ENCODE assay signal across 8 cellular contexts in genomic region chr3:111676177-111677021, GRCh38. TPM values are rescaled to one million over a fixed set of nuclear protein-coding genes. Genes with fewer than 3 reads are reported as not detected.
DNase-seq lines count a peak whose midpoint lies in the region; ATAC-seq and TF ChIP-seq lines count a peak whose summit lies in the region.

No MANE protein-coding gene starts in this region.

- H3K9me2 ChIP-seq in MM.1S (replicated peaks; ENCODE audit: insufficient read depth, low read length) = no peaks in the 10 kb centered on the region

- TF ChIP-seq POLR2A in GM18951 (IDR thresholded peaks at IDR 0.05; ENCODE audit: extremely low read depth, insufficient read depth, insufficient read length) = peak; percentile 15

- BruUV-seq in mammary epithelial cell (replicated peaks; lab: Mats Ljungman, UMichigan) = TSS peak; percentile 61

- DNase-seq in MM.1S = peak; percentile 31
- DNase-seq in mammary epithelial cell = peak; percentile 88
- peak; percentile 52 for DNase-seq in osteoblast (ENCODE audit: insufficient read length, low spot score, missing footprints)
- DNase-seq in pons (ENCODE audit: low spot score) = no peak
- DNase-seq in cortex of kidney (lab: John Stamatoyannopoulos, UW) = no peak
- no peak for DNase-seq in SIG-M5 (lab: John Stamatoyannopoulos, UW)

- H3K36me3 ChIP-seq in MM.1S (replicated peaks; ENCODE audit: insufficient read depth, low read length) (no peaks in the 10 kb centered on the region), mammary epithelial cell (ENCODE audit: insufficient read depth, low read length) (no peaks in the 10 kb centered on the region), osteoblast (ENCODE audit: insufficient read depth, low read length) (no peaks in the 10 kb centered on the region)

- intact Hi-C loops in mammary epithelial cell (cut with micrococcal nuclease) = loop anchor here (1.0 kb wide), 1 partner anchor 14 kb away; no protein-coding TSS in a partner anchor

- peak overlapping the region; percentile 88 for H3K4me3 ChIP-seq in MM.1S (ENCODE audit: low read length)
- H3K4me3 ChIP-seq in mammary epithelial cell (replicated peaks in 1 of 3; ENCODE audit: insufficient read depth in 1 of 3, low read depth in 2 of 3, low read length in 3 of 3) = peak overlapping the region; percentile 6 to 70 (median 57)
- H3K4me3 ChIP-seq in osteoblast (ENCODE audit: insufficient read depth, low read length) = peak overlapping the region; percentile 23

- H2AFZ ChIP-seq in MM.1S (ENCODE audit: low read length) (peak overlapping the region; percentile 24; the same call in 1 of the 2 replicates), mammary epithelial cell (ENCODE audit: low read depth, low read length) (peak overlapping the region; percentile 22), osteoblast (ENCODE audit: low read length) (peak overlapping the region; percentile 55)

- no peak for ATAC-seq in HG02623 (IDR thresholded peaks at IDR 0.05; ENCODE audit: unreplicated experiment)

- CTCF ChIA-PET in mammary epithelial cell (lab: Charles Lee; ENCODE audit: low non-redundant PET) = interaction anchor here (0.7 kb wide), 1 partner anchor 278 kb away, joined by 3 read pairs; no protein-coding TSS in a partner anchor

- H3K79me2 ChIP-seq in MM.1S (ENCODE audit: low read length) = peaks cover 56% of the 10 kb centered on the region
- H3K79me2 ChIP-seq in mammary epithelial cell (ENCODE audit: insufficient read depth, low read length) = peaks cover 45% of the 10 kb centered on the region
- H3K79me2 ChIP-seq in osteoblast (ENCODE audit: insufficient read depth, low read length) = peaks cover 14% of the 10 kb centered on the region

- in situ Hi-C loops in GM18951 (cut with MboI; ENCODE audit: low sequenced_read_pairs, unreplicated experiment) (no loop called here), mammary epithelial cell (cut with MboI; ENCODE audit: low sequenced_read_pairs in 2 of 2) (no loop called here)

- H4K20me1 ChIP-seq in MM.1S (ENCODE audit: insufficient read depth, low read length) (no peaks in the 10 kb centered on the region), mammary epithelial cell (ENCODE audit: insufficient read depth, low read length) (no peaks in the 10 kb centered on the region), osteoblast (ENCODE audit: insufficient read depth, low read length) (no peaks in the 10 kb centered on the region)

- dilution Hi-C loops in mammary epithelial cell (cut with HindIII; ENCODE audit: low sequenced_read_pairs) = no loop called here

- no peaks in the 10 kb centered on the region for H3K27me3 ChIP-seq in MM.1S (replicated peaks; ENCODE audit: insufficient read depth, low read length)
- H3K27me3 ChIP-seq in mammary epithelial cell (ENCODE audit: insufficient read depth, low read length) = no peaks in the 10 kb centered on the region
- no peaks in the 10 kb centered on the region for H3K27me3 ChIP-seq in osteoblast (ENCODE audit: insufficient read depth, low read length)

- H3K9me3 ChIP-seq in MM.1S (replicated peaks; ENCODE audit: insufficient read depth, low read length) = no peaks in the 10 kb centered on the region
- H3K9me3 ChIP-seq in mammary epithelial cell (replicated peaks; ENCODE audit: insufficient read depth, low read length) = no peaks in the 10 kb centered on the region
- no peaks in the 10 kb centered on the region for H3K9me3 ChIP-seq in osteoblast (ENCODE audit: low read depth, low read length)

- H3K9ac ChIP-seq in MM.1S (ENCODE audit: low read length) (peak overlapping the region; percentile 85), mammary epithelial cell (ENCODE audit: insufficient read depth, low read length) (peak overlapping the region; percentile 61)

- H3K4me1 ChIP-seq in MM.1S (ENCODE audit: low read length) = peaks cover 43% of the 10 kb centered on the region
- peaks cover 36% of the 10 kb centered on the region for H3K4me1 ChIP-seq in mammary epithelial cell (ENCODE audit: insufficient read depth, low read length)
- peaks cover 34% of the 10 kb centered on the region for H3K4me1 ChIP-seq in osteoblast (ENCODE audit: insufficient read depth, low read length)

- TF ChIP-seq CTCF in MM.1S (IDR thresholded peaks at IDR 0.05; ENCODE audit: low read length) (no peak), mammary epithelial cell (conservative IDR thresholded peaks at IDR 0.05 in 1 of 2, IDR thresholded peaks at IDR 0.05 in 1 of 2; ENCODE audit: extremely low read depth in 1 of 2, insufficient read depth in 1 of 2, low read depth in 1 of 2, low read length in 2 of 2) (no peak), osteoblast (IDR thresholded peaks at IDR 0.05; ENCODE audit: extremely low read depth, low read depth, low read length) (no peak)

- H3K27ac ChIP-seq in MM.1S (ENCODE audit: low read length) (peak overlapping the region; percentile 88; the same call in 1 of the 2 replicates), mammary epithelial cell (ENCODE audit: insufficient read depth, low read depth, low read length) (peak overlapping the region; percentile 57), osteoblast (ENCODE audit: low read depth, low read length) (peak overlapping the region; percentile 58)

- peaks cover 36% of the 10 kb centered on the region for H3F3A ChIP-seq in MM.1S (ENCODE audit: insufficient read depth, low read length)

- peak overlapping the region; percentile 92 for H3K4me2 ChIP-seq in MM.1S (ENCODE audit: low read depth, low read length)
- H3K4me2 ChIP-seq in mammary epithelial cell (ENCODE audit: insufficient read depth, low read depth, low read length) = peak overlapping the region; percentile 94
- H3K4me2 ChIP-seq in osteoblast (ENCODE audit: insufficient read depth, low read length) = peak overlapping the region; percentile 94

- 31% methylated on average over 8 of the region's 8 CpGs for WGBS in mammary epithelial cell (ENCODE audit: low coverage, missing lambda C conversion rate)

RNA-seq across cellular contexts. Expression of gene PLCXD2, which starts 1.9 kb away (rescaled TPM):
- total RNA-seq in mammary epithelial cell (1 to 10 TPM; 4.5 to 5.6 TPM), osteoblast (0.72 and 1.5 TPM in 2 replicates)
- polyA plus RNA-seq in mammary epithelial cell = 2.4 TPM
- 6.3 TPM for polyA minus RNA-seq in mammary epithelial cell

Comparison
In these comparisons a context has a peak if more than half of its experiments do, and no peak if none do; other contexts are left out.
1. DNase-seq: peak in MM.1S (single experiment), mammary epithelial cell (single experiment) and osteoblast (single experiment); none in pons (single experiment), cortex of kidney (single experiment) and SIG-M5 (single experiment).
2. H3K4me3 ChIP-seq: peak in every context shown above with its lines; median percentile 88 in MM.1S; 57 in mammary epithelial cell; 23 in osteoblast.
3. Peak in every context shown above with its lines, with median percentiles within 50 percentile points of each other: H2AFZ ChIP-seq, H3K27ac ChIP-seq and H3K4me2 ChIP-seq.